1 cellular context compared by ENCODE assay signal in the genomic region with DNA sequence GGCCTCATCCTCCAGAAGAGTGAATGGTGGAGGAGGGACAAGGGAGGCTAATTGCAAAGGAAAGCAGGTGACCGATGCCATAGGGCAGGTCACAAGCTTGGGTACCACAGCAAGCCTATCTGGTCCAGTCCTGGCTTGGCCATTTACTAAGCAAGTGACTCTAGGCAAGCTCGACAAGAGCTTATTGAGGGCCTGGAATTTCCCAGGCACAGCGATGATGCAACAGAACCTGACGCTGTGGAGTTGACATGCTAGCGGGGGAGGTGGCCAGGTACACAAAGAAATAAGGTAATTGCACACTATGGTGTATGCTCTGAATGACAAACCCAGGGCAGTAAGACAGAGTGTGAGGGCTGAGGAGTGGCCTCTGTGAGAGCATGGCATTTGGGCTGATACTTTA.
A peak's percentile ranks its signal among the peaks of the same experiment; 100 is the strongest.
TF ChIP-seq lines count a peak whose summit lies in the region.

No MANE protein-coding gene starts in this region.

TF ChIP-seq in HepG2, 621 proteins besides CTCF, POLR2A, EP300 and RAD21 (continued from another document):
- TF ChIP-seq, protein P1, sequence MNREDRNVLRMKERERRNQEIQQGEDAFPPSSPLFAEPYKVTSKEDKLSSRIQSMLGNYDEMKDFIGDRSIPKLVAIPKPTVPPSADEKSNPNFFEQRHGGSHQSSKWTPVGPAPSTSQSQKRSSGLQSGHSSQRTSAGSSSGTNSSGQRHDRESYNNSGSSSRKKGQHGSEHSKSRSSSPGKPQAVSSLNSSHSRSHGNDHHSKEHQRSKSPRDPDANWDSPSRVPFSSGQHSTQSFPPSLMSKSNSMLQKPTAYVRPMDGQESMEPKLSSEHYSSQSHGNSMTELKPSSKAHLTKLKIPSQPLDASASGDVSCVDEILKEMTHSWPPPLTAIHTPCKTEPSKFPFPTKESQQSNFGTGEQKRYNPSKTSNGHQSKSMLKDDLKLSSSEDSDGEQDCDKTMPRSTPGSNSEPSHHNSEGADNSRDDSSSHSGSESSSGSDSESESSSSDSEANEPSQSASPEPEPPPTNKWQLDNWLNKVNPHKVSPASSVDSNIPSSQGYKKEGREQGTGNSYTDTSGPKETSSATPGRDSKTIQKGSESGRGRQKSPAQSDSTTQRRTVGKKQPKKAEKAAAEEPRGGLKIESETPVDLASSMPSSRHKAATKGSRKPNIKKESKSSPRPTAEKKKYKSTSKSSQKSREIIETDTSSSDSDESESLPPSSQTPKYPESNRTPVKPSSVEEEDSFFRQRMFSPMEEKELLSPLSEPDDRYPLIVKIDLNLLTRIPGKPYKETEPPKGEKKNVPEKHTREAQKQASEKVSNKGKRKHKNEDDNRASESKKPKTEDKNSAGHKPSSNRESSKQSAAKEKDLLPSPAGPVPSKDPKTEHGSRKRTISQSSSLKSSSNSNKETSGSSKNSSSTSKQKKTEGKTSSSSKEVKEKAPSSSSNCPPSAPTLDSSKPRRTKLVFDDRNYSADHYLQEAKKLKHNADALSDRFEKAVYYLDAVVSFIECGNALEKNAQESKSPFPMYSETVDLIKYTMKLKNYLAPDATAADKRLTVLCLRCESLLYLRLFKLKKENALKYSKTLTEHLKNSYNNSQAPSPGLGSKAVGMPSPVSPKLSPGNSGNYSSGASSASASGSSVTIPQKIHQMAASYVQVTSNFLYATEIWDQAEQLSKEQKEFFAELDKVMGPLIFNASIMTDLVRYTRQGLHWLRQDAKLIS (CRISPR knock-in tag; IDR thresholded peaks at IDR 0.05): no peak
- TF ChIP-seq ZNF879 (CRISPR knock-in tag; IDR thresholded peaks at IDR 0.05): no peak
- TF ChIP-seq SP1 (IDR thresholded peaks at IDR 0.05): no peak
- no peak for TF ChIP-seq SP1 (CRISPR knock-in tag; IDR thresholded peaks at IDR 0.05)
- TF ChIP-seq ZNF350 (CRISPR knock-in tag; IDR thresholded peaks at IDR 0.05; ENCODE audit: borderline replicate concordance, low read depth): no peak
- no peak for TF ChIP-seq POGZ (CRISPR knock-in tag; IDR thresholded peaks at IDR 0.05)
- TF ChIP-seq TCF12 (IDR thresholded peaks at IDR 0.05): no peak
- no peak for TF ChIP-seq TCF12 (CRISPR knock-in tag; IDR thresholded peaks at IDR 0.05)
- 0 out of 2 replicates have a peak, but pooled peaks have one; percentile 35 for TF ChIP-seq NCOA2 (CRISPR knock-in tag; IDR thresholded peaks at IDR 0.05)
- 0 out of 4 replicates have a peak, but pooled peaks of 1 of the 2 experiments have one; percentile 33 for TF ChIP-seq KLF16 (CRISPR knock-in tag; IDR thresholded peaks at IDR 0.05)
- TF ChIP-seq E2F5 (CRISPR knock-in tag; conservative IDR thresholded peaks at IDR 0.05): no peak
- no peak for TF ChIP-seq ZNF414 (CRISPR knock-in tag; IDR thresholded peaks at IDR 0.05)
- TF ChIP-seq ZNF234 (CRISPR knock-in tag; conservative IDR thresholded peaks at IDR 0.05): no peak
- TF ChIP-seq ASH2L (IDR thresholded peaks at IDR 0.05; ENCODE audit: insufficient read length, low read depth, low read length): no peak
- no peak for TF ChIP-seq HNRNPUL1 (IDR thresholded peaks at IDR 0.05; ENCODE audit: low read depth, low read length)
- no peak for TF ChIP-seq ZBTB42 (CRISPR knock-in tag; IDR thresholded peaks at IDR 0.05)
- TF ChIP-seq TCF7L2 (IDR thresholded peaks at IDR 0.05; ENCODE audit: low read depth, low read length): no peak
- TF ChIP-seq, protein P2, sequence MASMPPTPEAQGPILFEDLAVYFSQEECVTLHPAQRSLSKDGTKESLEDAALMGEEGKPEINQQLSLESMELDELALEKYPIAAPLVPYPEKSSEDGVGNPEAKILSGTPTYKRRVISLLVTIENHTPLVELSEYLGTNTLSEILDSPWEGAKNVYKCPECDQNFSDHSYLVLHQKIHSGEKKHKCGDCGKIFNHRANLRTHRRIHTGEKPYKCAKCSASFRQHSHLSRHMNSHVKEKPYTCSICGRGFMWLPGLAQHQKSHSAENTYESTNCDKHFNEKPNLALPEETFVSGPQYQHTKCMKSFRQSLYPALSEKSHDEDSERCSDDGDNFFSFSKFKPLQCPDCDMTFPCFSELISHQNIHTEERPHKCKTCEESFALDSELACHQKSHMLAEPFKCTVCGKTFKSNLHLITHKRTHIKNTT (CRISPR knock-in tag; IDR thresholded peaks at IDR 0.05): no peak
- TF ChIP-seq U2AF1 (optimal IDR thresholded peaks at IDR 0.05; ENCODE audit: low read depth, low read length): no peak
- TF ChIP-seq POLR2G (IDR thresholded peaks at IDR 0.05; ENCODE audit: low read depth, low read length): no peak
- TF ChIP-seq, protein P3, sequence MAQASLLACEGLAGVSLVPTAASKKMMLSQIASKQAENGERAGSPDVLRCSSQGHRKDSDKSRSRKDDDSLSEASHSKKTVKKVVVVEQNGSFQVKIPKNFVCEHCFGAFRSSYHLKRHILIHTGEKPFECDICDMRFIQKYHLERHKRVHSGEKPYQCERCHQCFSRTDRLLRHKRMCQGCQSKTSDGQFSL (CRISPR knock-in tag; IDR thresholded peaks at IDR 0.05): no peak
- TF ChIP-seq SRSF1 (optimal IDR thresholded peaks at IDR 0.05; ENCODE audit: low read depth, low read length): no peak
- no peak for TF ChIP-seq EEA1 (CRISPR knock-in tag; IDR thresholded peaks at IDR 0.05; ENCODE audit: borderline replicate concordance)
- TF ChIP-seq ZNF83 (CRISPR knock-in tag; IDR thresholded peaks at IDR 0.05; ENCODE audit: borderline replicate concordance): no peak
- TF ChIP-seq, protein P4, sequence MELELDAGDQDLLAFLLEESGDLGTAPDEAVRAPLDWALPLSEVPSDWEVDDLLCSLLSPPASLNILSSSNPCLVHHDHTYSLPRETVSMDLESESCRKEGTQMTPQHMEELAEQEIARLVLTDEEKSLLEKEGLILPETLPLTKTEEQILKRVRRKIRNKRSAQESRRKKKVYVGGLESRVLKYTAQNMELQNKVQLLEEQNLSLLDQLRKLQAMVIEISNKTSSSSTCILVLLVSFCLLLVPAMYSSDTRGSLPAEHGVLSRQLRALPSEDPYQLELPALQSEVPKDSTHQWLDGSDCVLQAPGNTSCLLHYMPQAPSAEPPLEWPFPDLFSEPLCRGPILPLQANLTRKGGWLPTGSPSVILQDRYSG (CRISPR knock-in tag; IDR thresholded peaks at IDR 0.05): no peak
- TF ChIP-seq CENPBD1 (CRISPR knock-in tag; IDR thresholded peaks at IDR 0.05; ENCODE audit: borderline replicate concordance, low read depth): no peak
- no peak for TF ChIP-seq SIN3A (IDR thresholded peaks at IDR 0.05; ENCODE audit: borderline replicate concordance, low read depth, low read length)
- no peak for TF ChIP-seq ZNF75D (CRISPR knock-in tag; IDR thresholded peaks at IDR 0.05; ENCODE audit: borderline replicate concordance)
- no peak for TF ChIP-seq NFRKB (IDR thresholded peaks at IDR 0.05)
- TF ChIP-seq ZNF121 (CRISPR knock-in tag; IDR thresholded peaks at IDR 0.05): no peak
- 0 out of 2 replicates have a peak, but pooled peaks have one; percentile 23 for TF ChIP-seq PATZ1 (CRISPR knock-in tag; IDR thresholded peaks at IDR 0.05)
- TF ChIP-seq KDM2A (CRISPR knock-in tag; IDR thresholded peaks at IDR 0.05; ENCODE audit: borderline replicate concordance, low read depth): peak; percentile 54
- TF ChIP-seq SP4 (CRISPR knock-in tag; IDR thresholded peaks at IDR 0.05): no peak
- TF ChIP-seq DRAP1 (CRISPR knock-in tag; IDR thresholded peaks at IDR 0.05): no peak
- TF ChIP-seq SUZ12 (IDR thresholded peaks at IDR 0.05; ENCODE audit: low read depth, low read length): no peak
- no peak for TF ChIP-seq ZNF318 (CRISPR knock-in tag; IDR thresholded peaks at IDR 0.05)
- no peak for TF ChIP-seq MIER2 (CRISPR knock-in tag; IDR thresholded peaks at IDR 0.05)
- no peak for TF ChIP-seq ZNF235 (CRISPR knock-in tag; IDR thresholded peaks at IDR 0.05; ENCODE audit: borderline replicate concordance)
- no peak for TF ChIP-seq TARDBP (CRISPR knock-in tag; IDR thresholded peaks at IDR 0.05)
